Comparison of ENCODE assay signal across 9 cellular contexts in the genomic region with DNA sequence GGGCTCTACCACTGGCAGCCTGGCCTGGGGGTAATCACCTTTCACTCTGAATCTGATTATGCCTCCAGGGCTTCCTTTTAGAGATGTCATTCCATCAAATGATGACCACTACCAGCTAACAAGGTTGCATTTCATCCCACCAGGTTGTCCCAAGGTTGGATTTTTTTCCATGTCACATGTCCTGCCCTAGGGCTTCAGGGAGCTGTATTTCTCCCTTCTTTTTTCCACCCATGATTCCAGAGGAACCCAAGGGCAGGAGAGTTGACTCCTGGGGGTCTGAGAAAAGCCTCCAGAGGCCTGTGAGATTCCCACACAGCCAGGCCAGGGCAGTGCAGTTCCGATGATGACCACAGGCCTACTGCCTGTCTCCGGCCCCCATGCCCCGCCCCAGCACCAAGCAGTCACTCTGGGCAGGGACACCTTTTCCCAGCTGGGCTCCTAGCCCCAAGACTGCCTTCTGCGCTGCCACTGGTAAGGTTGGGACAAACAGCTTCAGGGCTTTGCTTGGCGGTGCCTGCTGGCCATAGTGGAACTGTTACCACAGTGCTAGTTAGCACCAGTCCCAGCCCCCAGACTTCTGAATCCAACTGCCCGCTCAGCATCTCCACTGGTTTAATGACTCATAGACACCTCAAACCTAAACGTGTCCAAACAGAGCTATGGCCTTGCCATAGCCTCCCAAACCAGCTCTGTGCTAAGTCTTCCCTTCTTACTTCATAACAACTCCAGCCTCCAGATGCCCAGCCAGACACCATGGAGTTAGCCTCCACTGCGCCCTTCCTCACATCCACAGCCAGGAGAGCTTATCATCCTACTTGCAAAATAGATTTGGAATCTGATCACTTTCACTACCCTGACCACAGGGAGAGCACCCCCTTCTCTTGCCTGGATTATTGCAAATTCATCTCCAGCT.
DNase-seq lines count a peak whose midpoint lies in the region; ATAC-seq and TF ChIP-seq lines count a peak whose summit lies in the region.
"Had no signal": no experiment of that assay in that cellular context is flagged by ENCODE, and none has a peak within 500 bp of the region (broad histone marks: within the 10 kb centered on the region; RNA-seq: fewer than 3 reads in every experiment).

No MANE protein-coding gene starts in this region.

- no peak for ATAC-seq in activated T-helper 17 cell treated with anti-CD3 and anti-CD28 coated beads, Interleukin-2, amount 50 U/mL, for 72 hours (replicated peaks)
- ATAC-seq in GM21619 (IDR thresholded peaks at IDR 0.05; ENCODE audit: unreplicated experiment), result no peak

- no peaks in the 10 kb centered on the region for H3K9me3 ChIP-seq in Loucy (ENCODE audit: insufficient read depth, low read depth, low read length)
- H3K9me3 ChIP-seq: uterus had no signal

- H3K9me3 Mint-ChIP-seq in osteocyte (ENCODE audit: unreplicated experiment), result peaks cover 4% of the 10 kb centered on the region
- no peaks in the 10 kb centered on the region for H3K9me3 Mint-ChIP-seq in activated T-helper 17 cell treated with anti-CD3 and anti-CD28 coated beads, Interleukin-2, amount 50 U/mL, for 72 hours

- no peaks in the 10 kb centered on the region for H3K9me2 ChIP-seq in Loucy (replicated peaks; ENCODE audit: low read depth, low read length)

- DNase-seq in EL, result peak; percentile 39
- peak; percentile 67 for DNase-seq in coronary artery (ENCODE audit: low spot score)
- peak; percentile 79 for DNase-seq in osteocyte (ENCODE audit: extremely low spot score, unreplicated experiment)
- no peak for DNase-seq in NCI-H526 (lab: John Stamatoyannopoulos, UW)
- DNase-seq: NCI-H1694 had no signal

- H3K27me3 ChIP-seq in Loucy (ENCODE audit: insufficient read depth, low read length, poor library complexity, severe bottlenecking), result no peaks in the 10 kb centered on the region
- H3K27me3 ChIP-seq: uterus had no signal

- peak overlapping the region; percentile 97 for H3K9ac ChIP-seq in Loucy (ENCODE audit: low read depth, low read length, poor library complexity, severe bottlenecking)

- peaks cover 2% of the 10 kb centered on the region for H3K4me1 Mint-ChIP-seq in osteocyte (ENCODE audit: unreplicated experiment)
- no peaks in the 10 kb centered on the region for H3K4me1 Mint-ChIP-seq in activated T-helper 17 cell treated with anti-CD3 and anti-CD28 coated beads, Interleukin-2, amount 50 U/mL, for 72 hours

- H3K36me3 Mint-ChIP-seq in osteocyte (ENCODE audit: unreplicated experiment), result no peaks in the 10 kb centered on the region
- no peaks in the 10 kb centered on the region for H3K36me3 Mint-ChIP-seq in activated T-helper 17 cell treated with anti-CD3 and anti-CD28 coated beads, Interleukin-2, amount 50 U/mL, for 72 hours (ENCODE audit: low read depth)

- peaks cover 50% of the 10 kb centered on the region for H3K4me1 ChIP-seq in Loucy (ENCODE audit: insufficient read depth, low read length, poor library complexity, severe bottlenecking)
- H3K4me1 ChIP-seq: uterus had no signal

- H3K27ac ChIP-seq in coronary artery, result no peak overlapping the region
- H3K27ac ChIP-seq: uterus had no signal

- peak overlapping the region; percentile 95 for H3K4me2 ChIP-seq in Loucy (ENCODE audit: low read depth, low read length, poor library complexity, severe bottlenecking)

- H3K36me3 ChIP-seq in Loucy (ENCODE audit: insufficient read depth, low read length), result no peaks in the 10 kb centered on the region
- H3K36me3 ChIP-seq: uterus had no signal

- H4K20me1 ChIP-seq in Loucy (ENCODE audit: insufficient read depth, low read length, poor library complexity, severe bottlenecking), result no peaks in the 10 kb centered on the region

- peaks cover 14% of the 10 kb centered on the region; the same call in 1 of the 2 replicates for H3K79me2 ChIP-seq in Loucy (ENCODE audit: insufficient read depth, low read length)

- H3K4me3 ChIP-seq in Loucy (ENCODE audit: low read length, poor library complexity, severe bottlenecking) (peak overlapping the region; percentile 73), coronary artery (no peak overlapping the region)
- H3K4me3 ChIP-seq: uterus had no signal

- no peak overlapping the region for H2AFZ ChIP-seq in Loucy (ENCODE audit: low read length)

- H3K4me3 Mint-ChIP-seq in osteocyte (ENCODE audit: unreplicated experiment), result no peak overlapping the region
- no peak overlapping the region for H3K4me3 Mint-ChIP-seq in activated T-helper 17 cell treated with anti-CD3 and anti-CD28 coated beads, Interleukin-2, amount 50 U/mL, for 72 hours

- H3K27me3 Mint-ChIP-seq in osteocyte (ENCODE audit: unreplicated experiment), result no peaks in the 10 kb centered on the region
- peaks cover 5% of the 10 kb centered on the region for H3K27me3 Mint-ChIP-seq in activated T-helper 17 cell treated with anti-CD3 and anti-CD28 coated beads, Interleukin-2, amount 50 U/mL, for 72 hours

- TF ChIP-seq CTCF in Loucy (conservative IDR thresholded peaks at IDR 0.05; ENCODE audit: low read length), result no peak
- TF ChIP-seq CTCF in coronary artery (IDR thresholded peaks at IDR 0.05), result no peak
- TF ChIP-seq CTCF in osteocyte (IDR thresholded peaks at IDR 0.05), result no peak

- no peak overlapping the region for H3K27ac Mint-ChIP-seq in osteocyte (ENCODE audit: unreplicated experiment)
- no peak overlapping the region for H3K27ac Mint-ChIP-seq in activated T-helper 17 cell treated with anti-CD3 and anti-CD28 coated beads, Interleukin-2, amount 50 U/mL, for 72 hours

- H3F3A ChIP-seq in Loucy (ENCODE audit: low read depth), result peaks cover 3% of the 10 kb centered on the region; the same call in 1 of the 2 replicates

Comparison
In these comparisons a context has a peak if more than half of its experiments do, and no peak if none do; other contexts are left out.
1. DNase-seq: peak in EL (single experiment), coronary artery (single experiment) and osteocyte (single experiment); none in NCI-H526 (0 of 2).